1 cellular context compared by ENCODE assay signal in genomic region chr19:29724102-29724641, GRCh38.
TF ChIP-seq lines count a peak whose summit lies in the region.

No MANE protein-coding gene starts in this region.

TF ChIP-seq in H1, 55 proteins besides CTCF, POLR2A, EP300 and RAD21 (continued from another document):
- no peak for TF ChIP-seq YY1 (IDR thresholded peaks at IDR 0.05; ENCODE audit: low read depth, low read length)
- no peak for TF ChIP-seq RXRA (IDR thresholded peaks at IDR 0.05; ENCODE audit: insufficient read depth, low read depth, low read length)
- peak; percentile 84 for TF ChIP-seq ASH2L (IDR thresholded peaks at IDR 0.05; ENCODE audit: low read length)
- TF ChIP-seq TAF7 (optimal IDR thresholded peaks at IDR 0.05; ENCODE audit: borderline replicate concordance, low read depth, low read length), result no peak
- TF ChIP-seq E2F6 (IDR thresholded peaks at IDR 0.05), result peak; percentile 91
- TF ChIP-seq BRCA1 (IDR thresholded peaks at IDR 0.05; ENCODE audit: low read depth, low read length), result no peak
- TF ChIP-seq, protein P1, sequence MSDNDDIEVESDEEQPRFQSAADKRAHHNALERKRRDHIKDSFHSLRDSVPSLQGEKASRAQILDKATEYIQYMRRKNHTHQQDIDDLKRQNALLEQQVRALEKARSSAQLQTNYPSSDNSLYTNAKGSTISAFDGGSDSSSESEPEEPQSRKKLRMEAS (IDR thresholded peaks at IDR 0.05), result peak; percentile 96
- peak; percentile 39 for TF ChIP-seq KDM4A (IDR thresholded peaks at IDR 0.05; ENCODE audit: low read depth, low read length, severe bottlenecking)
TF ChIP-seq in H1: peak in this region for 8.
